Comparison of ENCODE assay signal across 9 cellular contexts in the genomic region with DNA sequence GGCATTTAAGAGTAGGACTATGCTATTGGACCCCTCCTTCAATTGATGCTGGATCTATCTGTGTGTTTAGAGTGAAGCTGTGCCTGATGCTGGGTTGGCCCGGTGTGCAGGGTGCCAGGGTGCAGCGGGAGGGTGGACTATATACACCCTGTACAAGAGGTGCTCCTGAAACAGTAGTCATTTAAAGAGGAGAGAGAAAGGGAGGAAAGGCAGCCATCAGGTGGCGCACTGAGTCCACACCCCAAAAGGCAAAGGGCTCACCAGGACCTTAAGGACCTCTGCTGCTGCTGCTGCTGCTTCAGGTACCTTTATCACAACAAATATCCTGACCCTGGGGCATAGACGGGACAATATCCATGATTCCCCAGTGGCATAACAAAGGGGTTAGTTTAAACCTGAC. TPM values are rescaled to one million over a fixed set of nuclear protein-coding genes. Genes with fewer than 3 reads are reported as not detected.
DNase-seq lines count a peak whose midpoint lies in the region; FAIRE-seq and TF ChIP-seq lines count a peak whose summit lies in the region.
"Had no signal": no experiment of that assay in that cellular context is flagged by ENCODE, and none has a peak within 500 bp of the region (broad histone marks: within the 10 kb centered on the region; RNA-seq: fewer than 3 reads in every experiment).

No MANE protein-coding gene starts in this region.

- TF ChIP-seq CTCF in WERI-Rb-1 (IDR thresholded peaks at IDR 0.05; ENCODE audit: low read depth, low read length), result peak; percentile 85

- H3K9me3 ChIP-seq in WERI-Rb-1 (ENCODE audit: severe bottlenecking), result peaks cover 10% of the 10 kb centered on the region

- no peak for DNase-seq in GM12891 (ENCODE audit: insufficient read length, low spot score)
- DNase-seq in WERI-Rb-1, result peak; percentile 67
- DNase-seq in effector CD4-positive, alpha-beta T cell, result peak; percentile 29
- peak; percentile 59 to 60 for DNase-seq in stimulated activated CD4-positive, alpha-beta T cell treated with anti-CD3 and anti-CD28 coated beads, Interleukin-2, amount 100 ng/mL, for 24 hours
- no peak for DNase-seq in COLO829 (ENCODE audit: low spot score)
- DNase-seq in NCI-H2029 treated with DMSO at 0.1 percent for 48 hours (lab: John Stamatoyannopoulos, UW), result no peak
- DNase-seq in DMS 273 treated with DMSO at 0.1 percent for 48 hours (lab: John Stamatoyannopoulos, UW), result no peak
- no peak for DNase-seq in NCI-H2171 (lab: John Stamatoyannopoulos, UW)

- peak; percentile 41 for FAIRE-seq in GM12891 (lab: Jason Lieb, UNC)
- FAIRE-seq: astrocyte had no signal

- TF ChIP-seq POLR2A in GM12891 (IDR thresholded peaks at IDR 0.05; ENCODE audit: low read depth, low read length), result no peak

- no peak overlapping the region for H3K4me3 ChIP-seq in WERI-Rb-1 (ENCODE audit: low read depth, low read length)

- H3K27ac ChIP-seq in WERI-Rb-1, result no peak overlapping the region

- H3K36me3 ChIP-seq in WERI-Rb-1, result no peaks in the 10 kb centered on the region; the same call in 1 of the 2 replicates

- H3K27me3 ChIP-seq in WERI-Rb-1 (ENCODE audit: insufficient read depth, low read depth, severe bottlenecking), result no peaks in the 10 kb centered on the region

TF ChIP-seq in GM12891, 5 proteins besides CTCF, POLR2A, EP300 and RAD21:
- no peak for TF ChIP-seq TAF1 (IDR thresholded peaks at IDR 0.05; ENCODE audit: low read depth, low read length)
- TF ChIP-seq POU2F2 (IDR thresholded peaks at IDR 0.05; ENCODE audit: low read depth, low read length), result no peak
- no peak for TF ChIP-seq SPI1 (IDR thresholded peaks at IDR 0.05; ENCODE audit: low read depth, low read length)
- TF ChIP-seq PAX5 (IDR thresholded peaks at IDR 0.05; ENCODE audit: insufficient read depth, low read length, severe bottlenecking), result no peak
- TF ChIP-seq POLR2AphosphoS5 (IDR thresholded peaks at IDR 0.05; ENCODE audit: low read depth, low read length), result no peak
TF ChIP-seq in GM12891: peak in this region for 0.

RNA-seq across cellular contexts. Expression of a gene that starts 39.4 kb away (rescaled TPM):
- 3.1 TPM for polyA plus RNA-seq in GM12891 (2012; ENCODE audit: low read depth, missing spikeins)

RNA-seq across cellular contexts. Expression of a gene that starts 45.7 kb away (rescaled TPM):
- 1.7 TPM for polyA plus RNA-seq in GM12891 (2012; ENCODE audit: low read depth, missing spikeins)

Comparison
In these comparisons a context has a peak if more than half of its experiments do, and no peak if none do; other contexts are left out.
1. DNase-seq: peak in WERI-Rb-1 (single experiment), effector CD4-positive, alpha-beta T cell (single experiment) and stimulated activated CD4-positive, alpha-beta T cell treated with anti-CD3 and anti-CD28 coated beads, Interleukin-2, amount 100 ng/mL, for 24 hours (2 of 2); none in GM12891 (single experiment), COLO829 (single experiment), NCI-H2029 treated with DMSO at 0.1 percent for 48 hours (single experiment), DMS 273 treated with DMSO at 0.1 percent for 48 hours (single experiment) and NCI-H2171 (single experiment).